ENCODE assay signal across 20 cellular contexts in genomic region chr11:126547691-126548090, GRCh38.
DNase-seq lines count a peak whose midpoint lies in the region; ATAC-seq and TF ChIP-seq lines count a peak whose summit lies in the region.
"Had no signal": no experiment of that assay in that cellular context is flagged by ENCODE, and none has a peak within 500 bp of the region (broad histone marks: within the 10 kb centered on the region; RNA-seq: fewer than 3 reads in every experiment).

No MANE protein-coding gene starts in this region.

- H3K79me2 ChIP-seq in GM23248 (ENCODE audit: insufficient read depth) = no peaks in the 10 kb centered on the region
- no peaks in the 10 kb centered on the region for H3K79me2 ChIP-seq in neural cell (replicated peaks; ENCODE audit: insufficient read depth, low read length)

- no peak overlapping the region for H3K9ac ChIP-seq in GM23248
- peak overlapping the region; percentile 67 for H3K9ac ChIP-seq in neural cell (ENCODE audit: low read length)

- in situ Hi-C loops in GM23248 (cut with MboI) = no loop called here

- TF ChIP-seq EP300 in neural cell (conservative IDR thresholded peaks at IDR 0.05; ENCODE audit: poor library complexity, severe bottlenecking) = no peak

- H3K9me3 Mint-ChIP-seq in stimulated activated memory B cell treated with anti-CD40 and anti-IgM and Interleukin-4, amounts not matched to agents 10 μg/mL and 1 μg/mL and 100 μg/mL, for 72 hours = no peaks in the 10 kb centered on the region
- H3K9me3 Mint-ChIP-seq: CD4-positive, alpha-beta memory T cell had no signal

- H3K4me3 ChIP-seq in GM23248 = no peak overlapping the region
- H3K4me3 ChIP-seq in SJCRH30 = peak overlapping the region; percentile 18; the same call in 1 of the 2 replicates
- H3K4me3 ChIP-seq in neural cell (ENCODE audit: low read length) = peak overlapping the region; percentile 49
- H3K4me3 ChIP-seq: GM12878, K562 had no signal

- H3K4me3 Mint-ChIP-seq in stimulated activated memory B cell treated with anti-CD40 and anti-IgM and Interleukin-4, amounts not matched to agents 10 μg/mL and 1 μg/mL and 100 μg/mL, for 72 hours = no peak overlapping the region
- H3K4me3 Mint-ChIP-seq: CD4-positive, alpha-beta memory T cell had no signal

- H3K27me3 ChIP-seq in GM23248 (replicated peaks; ENCODE audit: insufficient read depth) = no peaks in the 10 kb centered on the region
- no peaks in the 10 kb centered on the region for H3K27me3 ChIP-seq in SJCRH30
- H3K27me3 ChIP-seq in neural cell (ENCODE audit: insufficient read depth, low read depth, low read length) = no peaks in the 10 kb centered on the region
- H3K27me3 ChIP-seq: BE2C had no signal

- peaks cover 27% of the 10 kb centered on the region for H3K27me3 Mint-ChIP-seq in stimulated activated memory B cell treated with anti-CD40 and anti-IgM and Interleukin-4, amounts not matched to agents 10 μg/mL and 1 μg/mL and 100 μg/mL, for 72 hours

- H3K4me2 ChIP-seq in GM23248 (ENCODE audit: unreplicated experiment) (no peak overlapping the region), neural cell (ENCODE audit: low read length) (no peak overlapping the region)

- no peak for DNase-seq in GM23248
- peak; percentile 54 to 72 for DNase-seq in SJCRH30
- no peak for DNase-seq in NCI-H1694 (lab: John Stamatoyannopoulos, UW)
- no peak for DNase-seq in amygdala (lab: John Stamatoyannopoulos, UW)
- no peak for DNase-seq in activated effector memory CD4-positive, alpha-beta T cell treated with Interleukin-2 at 50 U/mL for 16 hours
- DNase-seq: BE2C, Calu3, DMS53, MV-4-11, NCI-H1436, NCI-H2029 treated with DMSO at 0.1 percent for 48 hours, NCI-H510A, NCI-H774, SIG-M5 had no signal

- no peak for ATAC-seq in stimulated activated memory B cell treated with anti-CD40 and anti-IgM and Interleukin-4, amounts not matched to agents 10 μg/mL and 1 μg/mL and 100 μg/mL, for 72 hours
- ATAC-seq: GM12878, HCT116, K562 had no signal

- WGBS in GM23248 (ENCODE audit: low coverage in 1 of 2, low lambda C conversion rate in 2 of 2, missing lambda C conversion rate in 2 of 2), 2 experiments = 82 to 88% methylated on average over 8 to 9 of the region's 9 CpGs

- H3F3A ChIP-seq in GM23248 (ENCODE audit: insufficient read depth) (no peaks in the 10 kb centered on the region), neural cell (ENCODE audit: insufficient read depth, low read length, poor library complexity, severe bottlenecking) (peaks cover 16% of the 10 kb centered on the region)

- H3K9me3 ChIP-seq in GM23248 (ENCODE audit: low read depth) = no peaks in the 10 kb centered on the region
- no peaks in the 10 kb centered on the region for H3K9me3 ChIP-seq in SJCRH30 (replicated peaks)
- no peaks in the 10 kb centered on the region for H3K9me3 ChIP-seq in neural cell (ENCODE audit: low read length)
- H3K9me3 ChIP-seq: BE2C had no signal

- H4K20me1 ChIP-seq in GM23248 (ENCODE audit: insufficient read depth) (no peaks in the 10 kb centered on the region), neural cell (ENCODE audit: insufficient read depth) (no peaks in the 10 kb centered on the region)

- TF ChIP-seq RAD21 in neural cell (conservative IDR thresholded peaks at IDR 0.05) = no peak

- no peaks in the 10 kb centered on the region for H3K36me3 Mint-ChIP-seq in stimulated activated memory B cell treated with anti-CD40 and anti-IgM and Interleukin-4, amounts not matched to agents 10 μg/mL and 1 μg/mL and 100 μg/mL, for 72 hours
- H3K36me3 Mint-ChIP-seq: CD4-positive, alpha-beta memory T cell had no signal

- H3K27ac ChIP-seq in GM23248 (peak overlapping the region; percentile 29; the same call in 1 of the 2 replicates), SJCRH30 (peak overlapping the region; percentile 100), neural cell (ENCODE audit: low read length) (peak overlapping the region; percentile 95)

- no peak for TF ChIP-seq CTCF in neural cell (IDR thresholded peaks at IDR 0.05; ENCODE audit: poor library complexity, severe bottlenecking)

- H3K27ac Mint-ChIP-seq in stimulated activated memory B cell treated with anti-CD40 and anti-IgM and Interleukin-4, amounts not matched to agents 10 μg/mL and 1 μg/mL and 100 μg/mL, for 72 hours = no peak overlapping the region
- H3K27ac Mint-ChIP-seq: CD4-positive, alpha-beta memory T cell had no signal

- H3K9me2 ChIP-seq in GM23248 (ENCODE audit: insufficient read depth) = no peaks in the 10 kb centered on the region
- no peaks in the 10 kb centered on the region for H3K9me2 ChIP-seq in neural cell (ENCODE audit: insufficient read depth, low read length)

- H3K4me1 ChIP-seq in GM23248 (ENCODE audit: insufficient read depth) (peaks cover 29% of the 10 kb centered on the region), SJCRH30 (peaks cover 43% of the 10 kb centered on the region)

- no peaks in the 10 kb centered on the region for H3K4me1 Mint-ChIP-seq in stimulated activated memory B cell treated with anti-CD40 and anti-IgM and Interleukin-4, amounts not matched to agents 10 μg/mL and 1 μg/mL and 100 μg/mL, for 72 hours

- no peak overlapping the region for H2AFZ ChIP-seq in GM23248
- no peak overlapping the region for H2AFZ ChIP-seq in neural cell (ENCODE audit: low read depth, low read length)

- no peaks in the 10 kb centered on the region for H3K36me3 ChIP-seq in GM23248 (ENCODE audit: low read depth)
- H3K36me3 ChIP-seq in SJCRH30 = no peaks in the 10 kb centered on the region
- H3K36me3 ChIP-seq in neural cell (ENCODE audit: insufficient read depth, low read length) = no peaks in the 10 kb centered on the region
- H3K36me3 ChIP-seq: BE2C had no signal

TF ChIP-seq in neural cell, 6 proteins besides CTCF, POLR2A, EP300 and RAD21:
- no peak for TF ChIP-seq TAF1 (IDR thresholded peaks at IDR 0.05; ENCODE audit: low read depth)
- no peak for TF ChIP-seq POLR2AphosphoS5 (IDR thresholded peaks at IDR 0.05)
- TF ChIP-seq EZH2 (IDR thresholded peaks at IDR 0.05; ENCODE audit: borderline replicate concordance, insufficient read depth, low read length, poor library complexity, severe bottlenecking) = no peak
- no peak for TF ChIP-seq SMC3 (conservative IDR thresholded peaks at IDR 0.05; ENCODE audit: poor library complexity)
- no peak for TF ChIP-seq MXI1 (conservative IDR thresholded peaks at IDR 0.05; ENCODE audit: poor library complexity, severe bottlenecking)
TF ChIP-seq in neural cell: peak in this region for 0.

Comparison
In these comparisons a context has a peak if more than half of its experiments do, and no peak if none do; other contexts are left out.
1. DNase-seq: peak in SJCRH30 (2 of 2); none in GM23248 (single experiment), NCI-H1694 (single experiment), amygdala (0 of 56) and activated effector memory CD4-positive, alpha-beta T cell treated with Interleukin-2 at 50 U/mL for 16 hours (single experiment).
2. H3K27ac ChIP-seq: peak in every context shown above with its lines; median percentile 100 in SJCRH30; 95 in neural cell; 29 in GM23248.